Comparison of ENCODE assay signal across 13 cellular contexts in the genomic region with DNA sequence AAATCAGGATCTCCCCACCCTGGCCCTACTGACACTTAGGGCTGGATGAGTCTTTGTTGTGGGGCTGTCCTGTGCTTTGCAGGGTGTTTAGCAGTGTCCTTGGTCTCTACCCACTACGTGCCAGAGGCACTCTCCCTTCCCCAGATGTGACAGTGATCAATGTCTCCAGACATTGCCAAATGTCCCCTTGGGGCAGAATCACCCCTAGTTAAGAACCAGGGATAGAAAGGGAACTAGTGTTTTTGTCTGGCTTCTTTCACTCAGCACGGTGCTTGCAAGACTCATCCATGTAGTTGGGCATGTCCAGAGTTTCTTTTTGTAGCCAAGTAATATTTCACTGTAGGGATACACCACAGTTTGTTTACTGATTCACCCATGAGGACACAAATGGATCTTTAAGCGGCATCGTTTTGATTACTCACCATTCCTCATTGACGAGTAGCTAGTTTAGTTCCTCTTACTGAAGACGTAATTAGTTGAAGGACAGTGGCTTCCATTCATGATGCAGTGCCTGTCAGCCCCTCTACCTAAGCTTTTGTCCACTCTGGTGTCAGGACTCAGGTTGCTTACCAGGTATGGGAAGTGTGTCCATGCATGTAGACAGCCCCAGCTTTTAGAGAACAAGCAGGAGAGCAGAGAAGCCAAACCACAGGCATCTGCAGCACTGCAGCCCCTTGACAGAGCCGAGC. TPM values are rescaled to one million over a fixed set of nuclear protein-coding genes. Genes with fewer than 3 reads are reported as not detected.
DNase-seq lines count a peak whose midpoint lies in the region; ATAC-seq and TF ChIP-seq lines count a peak whose summit lies in the region.
"Had no signal": no experiment of that assay in that cellular context is flagged by ENCODE, and none has a peak within 500 bp of the region (broad histone marks: within the 10 kb centered on the region; RNA-seq: fewer than 3 reads in every experiment).

No MANE protein-coding gene starts in this region.

- TF ChIP-seq EP300 in esophagus muscularis mucosa (IDR thresholded peaks at IDR 0.05): no peak

- H3K4me3 Mint-ChIP-seq in nephron progenitor cell: no peak overlapping the region

- peaks cover 39% of the 10 kb centered on the region for H3K36me3 Mint-ChIP-seq in nephron progenitor cell (ENCODE audit: low read depth)

- H3K9me3 ChIP-seq in SJSA1 (replicated peaks): no peaks in the 10 kb centered on the region
- H3K9me3 ChIP-seq in esophagus muscularis mucosa: no peaks in the 10 kb centered on the region
- no peaks in the 10 kb centered on the region for H3K9me3 ChIP-seq in psoas muscle

- H3K27me3 Mint-ChIP-seq in nephron progenitor cell (ENCODE audit: low read depth, poor library complexity): no peaks in the 10 kb centered on the region
- H3K27me3 Mint-ChIP-seq: CD4-positive, alpha-beta memory T cell had no signal

- H3K4me1 ChIP-seq in SJSA1 (replicated peaks): peaks cover 95% of the 10 kb centered on the region
- H3K4me1 ChIP-seq in esophagus muscularis mucosa: peaks cover 82 to 95% (median 88%) of the 10 kb centered on the region in 4 donors
- peaks cover 86% of the 10 kb centered on the region for H3K4me1 ChIP-seq in psoas muscle

- ATAC-seq in psoas muscle (no peak), HG03457 (IDR thresholded peaks at IDR 0.05; ENCODE audit: unreplicated experiment) (no peak)
- ATAC-seq: GM12878 had no signal

- WGBS in esophagus muscularis mucosa: 84% methylated on average over 7 of the region's 7 CpGs
- WGBS in psoas muscle, 3 donors: 44 to 63% (median 44%) methylated on average over 7 of the region's 7 CpGs

- peaks cover 19% of the 10 kb centered on the region for H3K4me1 Mint-ChIP-seq in nephron progenitor cell

- intact Hi-C loops in esophagus muscularis mucosa (cut with DNase I): no loop called here
- intact Hi-C loops in psoas muscle (cut with DNase I): no loop called here

- TF ChIP-seq CTCF in esophagus muscularis mucosa (IDR thresholded peaks at IDR 0.05): no peak
- no peak for TF ChIP-seq CTCF in psoas muscle (IDR thresholded peaks at IDR 0.05)
- no peak for TF ChIP-seq CTCF in nephron progenitor cell (IDR thresholded peaks at IDR 0.05)

- H3K27ac ChIP-seq in SJSA1: peak overlapping the region; percentile 63; the same call in 1 of the 2 replicates
- peak overlapping the region; percentile 83 to 87 (median 86) for H3K27ac ChIP-seq in esophagus muscularis mucosa (replicated peaks in 1 of 4)
- H3K27ac ChIP-seq in psoas muscle: peak overlapping the region; percentile 85
- H3K27ac ChIP-seq: SK-N-MC had no signal

- H3K27me3 ChIP-seq in SJSA1 (replicated peaks) (no peaks in the 10 kb centered on the region), esophagus muscularis mucosa (no peaks in the 10 kb centered on the region), psoas muscle (ENCODE audit: insufficient read depth in 3 of 3, low read length in 2 of 3) (no peaks in the 10 kb centered on the region)

- DNase-seq in ELF-1 (ENCODE audit: low read depth, low spot score) (peak; percentile 58), SJSA1 (ENCODE audit: low read depth in 1 of 2, low spot score in 2 of 2) (no peak), esophagus muscularis mucosa (ENCODE audit: extremely low spot score) (no peak), psoas muscle (no peak), nephron progenitor cell (no peak), NCI-H524 (lab: John Stamatoyannopoulos, UW) (no peak), T-helper 2 cell (no peak)
- DNase-seq: activated CD8-positive, alpha-beta memory T cell treated with anti-CD3 and anti-CD28 coated beads for 24 hours; CD4-positive, alpha-beta memory T cell; KBM-7 had no signal

- H3K9me3 Mint-ChIP-seq in nephron progenitor cell: no peaks in the 10 kb centered on the region
- H3K9me3 Mint-ChIP-seq: CD4-positive, alpha-beta memory T cell had no signal

- TF ChIP-seq POLR2A in esophagus muscularis mucosa (IDR thresholded peaks at IDR 0.05; ENCODE audit: low read depth): no peak

- no peak overlapping the region for H3K4me3 ChIP-seq in SJSA1
- no peak overlapping the region for H3K4me3 ChIP-seq in esophagus muscularis mucosa
- no peak overlapping the region for H3K4me3 ChIP-seq in psoas muscle
- H3K4me3 ChIP-seq: GM12878, SK-N-MC had no signal

- no peak overlapping the region for H3K27ac Mint-ChIP-seq in nephron progenitor cell
- H3K27ac Mint-ChIP-seq: CD4-positive, alpha-beta memory T cell had no signal

- H3K36me3 ChIP-seq in SJSA1 (peaks cover 73% of the 10 kb centered on the region), esophagus muscularis mucosa (peaks cover 0 to 65% (median 46%) of the 10 kb centered on the region in 4 donors), psoas muscle (ENCODE audit: insufficient read depth in 1 of 2, low read depth in 1 of 2) (peaks cover 0 to 12% of the 10 kb centered on the region in 2 donors)

RNA-seq across cellular contexts. Expression of gene ITGB4, which starts 26.0 kb away (rescaled TPM):
- total RNA-seq in SJSA1 (2014; rRNA removed; shearing (Covaris generic)): not detected in 2 replicates
- total RNA-seq in esophagus muscularis mucosa (10 to 100 TPM; 36.5 to 57.4 (median 46.6) TPM), psoas muscle (1 to 10 TPM; 1.3 to 5.7 (median 3.9) TPM)
- polyA plus RNA-seq in psoas muscle: 1 to 10 TPM; 1.5 to 2.1 (median 1.6) TPM

RNA-seq across cellular contexts. Expression of gene SAP30BP, which starts 28.1 kb away (rescaled TPM):
- 90.5 and 208 TPM in 2 replicates for total RNA-seq in SJSA1 (2014; rRNA removed; shearing (Covaris generic))
- total RNA-seq in esophagus muscularis mucosa (10 to 100 TPM; 50.3 to 81.3 (median 77.6) TPM), psoas muscle (10 to 100 TPM; 40.9 to 68.5 (median 46.7) TPM)
- polyA plus RNA-seq in psoas muscle: 100 to 1,000 TPM in 1 of 3 donors, 10 to 100 TPM in 2; 71.9 to 123 (median 79.4) TPM

RNA-seq across cellular contexts. Expression of gene RECQL5, which starts 28.3 kb away (rescaled TPM):
- 15.7 and 19.5 TPM in 2 replicates for total RNA-seq in SJSA1 (2014; rRNA removed; shearing (Covaris generic))
- total RNA-seq in esophagus muscularis mucosa (10 to 100 TPM in 3 of 4 donors, 1 to 10 TPM in 1; 6.3 to 14.7 (median 11.9) TPM), psoas muscle (10 to 100 TPM in 2 of 4 donors, 1 to 10 TPM in 2; 6.8 to 15.5 (median 9.6) TPM)
- polyA plus RNA-seq in psoas muscle: 10 to 100 TPM in 1 of 3 donors, 1 to 10 TPM in 2; 5.7 to 16.0 (median 7.8) TPM

Comparison
In these comparisons a context has a peak if more than half of its experiments do, and no peak if none do; other contexts are left out.
1. RNA of gene ITGB4, which starts 26.0 kb away (total RNA-seq): 36.5 to 57.4 TPM in esophagus muscularis mucosa; 1.3 to 5.7 TPM in psoas muscle and not detected in SJSA1; every median in the first group is over 4 times any median in the second.
2. Peak in every context shown above with its lines, with median percentiles within 50 percentile points of each other: H3K27ac ChIP-seq.